Comparison of ENCODE assay signal across 23 cellular contexts in genomic region chr1:84968101-84968500, GRCh38.
"Had no signal": no experiment of that assay in that cellular context is flagged by ENCODE, and none has a peak within 500 bp of the region (broad histone marks: within the 10 kb centered on the region; RNA-seq: fewer than 3 reads in every experiment).

No MANE protein-coding gene starts in this region.

- H3K27ac ChIP-seq: brain microvascular endothelial cell, SK-N-MC, WERI-Rb-1 had no signal

- H3K4me3 ChIP-seq: MG63, SK-N-MC had no signal

- H3K4me3 Mint-ChIP-seq: activated CD4-positive, alpha-beta T cell treated with anti-CD3 and anti-CD28 coated beads for 36 hours; activated CD8-positive, alpha-beta T cell treated with anti-CD3 and anti-CD28 coated beads, Interleukin-2, amount 10 ng/mL, durations not matched to agents 7 days and 5 days; activated naive CD4-positive, alpha-beta T cell treated with anti-CD3 and anti-CD28 coated beads for 36 hours; activated naive CD8-positive, alpha-beta T cell had no signal

- DNase-seq: activated CD4-positive, alpha-beta T cell treated with anti-CD3 and anti-CD28 coated beads for 36 hours; activated CD8-positive, alpha-beta memory T cell treated with anti-CD3 and anti-CD28 coated beads, Interleukin-2, amount 50 U/mL, for 48 hours; activated CD8-positive, alpha-beta T cell treated with anti-CD3 and anti-CD28 coated beads, Interleukin-2, amount 10 ng/mL, durations not matched to agents 7 days and 5 days; activated gamma-delta T cell; activated naive CD4-positive, alpha-beta T cell treated with anti-CD3 and anti-CD28 coated beads for 36 hours; activated T-cell treated with anti-CD3 and anti-CD28 coated beads, Interleukin-2, amount 50 U/mL, for 1 hour; brain microvascular endothelial cell; KG1; MG63; NCI-H1105; NCI-H1436; NCI-H1694 treated with DMSO at 0.1 percent for 48 hours; NCI-H2029 treated with DMSO at 0.1 percent for 48 hours; NCI-H345; NCI-H510A; NCI-H526 treated with DMSO at 0.1 percent for 48 hours; NCI-H82; RPMI8226; T-helper 1 cell; WERI-Rb-1 had no signal

- H3K27me3 Mint-ChIP-seq: activated CD4-positive, alpha-beta T cell treated with anti-CD3 and anti-CD28 coated beads for 36 hours; activated naive CD8-positive, alpha-beta T cell; IgD-negative memory B cell had no signal

- H3K36me3 ChIP-seq: brain microvascular endothelial cell, MG63, WERI-Rb-1 had no signal

- H3K9me3 ChIP-seq: MG63 had no signal

- H3K9me3 Mint-ChIP-seq: activated naive CD4-positive, alpha-beta T cell treated with anti-CD3 and anti-CD28 coated beads for 36 hours; IgD-negative memory B cell had no signal

- H3K27ac Mint-ChIP-seq: activated CD8-positive, alpha-beta T cell treated with anti-CD3 and anti-CD28 coated beads, Interleukin-2, amount 10 ng/mL, durations not matched to agents 7 days and 5 days; activated naive CD4-positive, alpha-beta T cell treated with anti-CD3 and anti-CD28 coated beads for 36 hours; activated naive CD8-positive, alpha-beta T cell had no signal

- H3K27me3 ChIP-seq: brain microvascular endothelial cell, MG63 had no signal
